ENCODE assay signal across 18 cellular contexts in genomic region chr5:62982348-62982747, GRCh38.
A peak's percentile ranks its signal among the peaks of the same experiment; 100 is the strongest.
DNase-seq lines count a peak whose midpoint lies in the region; ATAC-seq and TF ChIP-seq lines count a peak whose summit lies in the region.
"Had no signal": no experiment of that assay in that cellular context is flagged by ENCODE, and none has a peak within 500 bp of the region (broad histone marks: within the 10 kb centered on the region; RNA-seq: fewer than 3 reads in every experiment).

No MANE protein-coding gene starts in this region.

- in situ Hi-C loops in GM13977 (cut with MboI; ENCODE audit: low pct_unique_long_range_greater_than_20kb, low sequenced_read_pairs, unreplicated experiment): no loop called here

- H3K4me3 ChIP-seq in adrenal gland: no peak overlapping the region
- no peak overlapping the region for H3K4me3 ChIP-seq in neural progenitor cell
- H3K4me3 ChIP-seq: GM23248 had no signal

- no peak overlapping the region for H3K4me3 Mint-ChIP-seq in neural progenitor cell
- H3K4me3 Mint-ChIP-seq: CD14-positive monocyte; CD8-positive, alpha-beta T cell; H9 had no signal

- peaks cover 8% of the 10 kb centered on the region for H3K4me1 Mint-ChIP-seq in neural progenitor cell
- H3K4me1 Mint-ChIP-seq: CD14-positive monocyte had no signal

- no peak overlapping the region for H3K27ac ChIP-seq in adrenal gland
- H3K27ac ChIP-seq in neural progenitor cell: no peak overlapping the region
- H3K27ac ChIP-seq: 22Rv1, GM23248 had no signal

- TF ChIP-seq CTCF in adrenal gland (IDR thresholded peaks at IDR 0.05) (no peak), neural progenitor cell (IDR thresholded peaks at IDR 0.05) (no peak), GM13977 (IDR thresholded peaks at IDR 0.05; ENCODE audit: extremely low read depth, insufficient read depth, missing control alignments) (no peak)

- H3K27ac Mint-ChIP-seq in neural progenitor cell: no peak overlapping the region
- H3K27ac Mint-ChIP-seq: CD14-positive monocyte; CD8-positive, alpha-beta T cell had no signal

- no peaks in the 10 kb centered on the region for H3K36me3 ChIP-seq in adrenal gland (replicated peaks in 1 of 2)
- H3K36me3 ChIP-seq in neural progenitor cell: peaks cover 3% of the 10 kb centered on the region

- no peak overlapping the region for H3K9ac ChIP-seq in neural progenitor cell
- H3K9ac ChIP-seq: GM23248 had no signal

- TF ChIP-seq POLR2A in adrenal gland (IDR thresholded peaks at IDR 0.05): no peak

- H3K27me3 Mint-ChIP-seq in neural progenitor cell (ENCODE audit: insufficient read depth, low read depth): no peaks in the 10 kb centered on the region

- H3K4me2 ChIP-seq in neural progenitor cell: no peak overlapping the region

- no peaks in the 10 kb centered on the region for H3K36me3 Mint-ChIP-seq in neural progenitor cell
- H3K36me3 Mint-ChIP-seq: CD14-positive monocyte; CD8-positive, alpha-beta T cell had no signal

- no peaks in the 10 kb centered on the region for H3K79me2 ChIP-seq in neural progenitor cell (ENCODE audit: low read depth)

- intact Hi-C loops in adrenal gland (cut with DNase I): no loop called here

- H2AFZ ChIP-seq in neural progenitor cell (replicated peaks): no peak overlapping the region
- H2AFZ ChIP-seq: GM23248 had no signal

- no peaks in the 10 kb centered on the region for H3F3A ChIP-seq in neural progenitor cell (ENCODE audit: low read depth)

- H3K9me3 Mint-ChIP-seq in neural progenitor cell: peaks cover 20% of the 10 kb centered on the region

- H3K27me3 ChIP-seq in adrenal gland (no peaks in the 10 kb centered on the region), neural progenitor cell (no peaks in the 10 kb centered on the region)

- no peak for ATAC-seq in HG03280 (IDR thresholded peaks at IDR 0.05; ENCODE audit: unreplicated experiment)
- ATAC-seq: CD8-positive, alpha-beta T cell had no signal

- WGBS in adrenal gland, 4 donors: 40 to 53% (median 47%) methylated on average over 3 of the region's 3 CpGs

- H4K20me1 ChIP-seq in neural progenitor cell (ENCODE audit: low read depth): no peaks in the 10 kb centered on the region

- H3K9me3 ChIP-seq in adrenal gland (replicated peaks in 1 of 3): peaks cover 0 to 11% (median 0%) of the 10 kb centered on the region in 3 donors
- H3K9me3 ChIP-seq in neural progenitor cell (ENCODE audit: low read depth): peaks cover 3% of the 10 kb centered on the region

- H3K4me1 ChIP-seq in adrenal gland (replicated peaks in 1 of 2): no peaks in the 10 kb centered on the region
- no peaks in the 10 kb centered on the region for H3K4me1 ChIP-seq in neural progenitor cell

- DNase-seq in ELF-1 (ENCODE audit: low read depth, low spot score) (peak; percentile 45), adrenal gland (peak in 6 of 7 donors; percentile 7 to 53 (median 24)), iPS DF 19.7 (ENCODE audit: low read depth, low spot score) (peak; percentile 20), neural progenitor cell (ENCODE audit: low spot score) (peak; percentile 18), GM13977 (ENCODE audit: low spot score) (no peak), anterior cingulate cortex (lab: John Stamatoyannopoulos, UW) (no peak), retina (no peak)
- DNase-seq: CD8-positive, alpha-beta T cell; COR-L47; DMS153; DMS79 treated with DMSO at 0.1 percent for 48 hours; EL; GDM1; GM23248; H9 had no signal

Comparison
In these comparisons a context has a peak if more than half of its experiments do, and no peak if none do; other contexts are left out.
1. DNase-seq: peak in ELF-1 (single experiment), adrenal gland (6 of 7), iPS DF 19.7 (single experiment) and neural progenitor cell (single experiment); none in GM13977 (single experiment), anterior cingulate cortex (0 of 58) and retina (single experiment).